Comparison of ENCODE assay signal across 8 cellular contexts in genomic region chr7:29921404-29922010, GRCh38.
DNase-seq lines count a peak whose midpoint lies in the region; TF ChIP-seq lines count a peak whose summit lies in the region.

No MANE protein-coding gene starts in this region.

- H3K9ac ChIP-seq in smooth muscle cell (ENCODE audit: low read depth) = no peak overlapping the region

- POLR2A ChIA-PET in RWPE1 (lab: Yijun Ruan, JAX; ENCODE audit: low non-redundant PET) = no interaction called here

- H3K27ac ChIP-seq in RWPE1 (no peak overlapping the region), adrenal gland (no peak overlapping the region), smooth muscle cell (ENCODE audit: low read depth) (no peak overlapping the region)

- peaks cover 24% of the 10 kb centered on the region for H4K20me1 ChIP-seq in smooth muscle cell (ENCODE audit: low read depth)

- H3K79me2 ChIP-seq in smooth muscle cell (ENCODE audit: low read depth) = no peaks in the 10 kb centered on the region

- H3K4me1 ChIP-seq in adrenal gland (replicated peaks in 1 of 2) (no peaks in the 10 kb centered on the region), smooth muscle cell (ENCODE audit: low read depth) (no peaks in the 10 kb centered on the region)

- CTCF ChIA-PET in RWPE1 (lab: Yijun Ruan, JAX) = interaction anchor here (0.5 to 2.7 kb wide), 24 partner anchors 13 to 999 kb away, joined by 3 to 11 read pairs (median 3); no protein-coding TSS in a partner anchor

- no peaks in the 10 kb centered on the region for H3K36me3 ChIP-seq in MG63
- peaks cover 0 to 17% of the 10 kb centered on the region in 2 donors for H3K36me3 ChIP-seq in adrenal gland (replicated peaks in 1 of 2)
- peaks cover 7% of the 10 kb centered on the region for H3K36me3 ChIP-seq in smooth muscle cell (ENCODE audit: low read depth)

- H3K4me3 ChIP-seq in HFF-Myc (replicated peaks; ENCODE audit: low read depth, low read length) (no peak overlapping the region), MG63 (no peak overlapping the region), adrenal gland (no peak overlapping the region), smooth muscle cell (no peak overlapping the region)

- TF ChIP-seq POLR2A in adrenal gland (IDR thresholded peaks at IDR 0.05) = no peak

- H2AFZ ChIP-seq in smooth muscle cell (ENCODE audit: low read depth) = no peak overlapping the region

- H3K9me3 ChIP-seq in MG63 (no peaks in the 10 kb centered on the region), adrenal gland (replicated peaks in 1 of 3) (no peaks in the 10 kb centered on the region), smooth muscle cell (replicated peaks; ENCODE audit: low read depth) (no peaks in the 10 kb centered on the region)

- DNase-seq in activated gamma-delta T cell treated with Interleukin-2 at 50 U/mL for 16 hours (peak; percentile 36), activated gamma-delta T cell (lab: John Stamatoyannopoulos, UW) (no peak), HFF-Myc (ENCODE audit: extremely low read depth, low read depth) (peak; percentile 49), MG63 (peak; percentile 26), RWPE1 (ENCODE audit: low spot score) (peak; percentile 65), adrenal gland (peak; percentile 25 to 73 (median 42)), hepatic stellate cell (ENCODE audit: low spot score) (peak; percentile 56), smooth muscle cell (lab: John Stamatoyannopoulos, UW; ENCODE audit: unreplicated experiment) (no peak)

- no peak overlapping the region for H3K4me2 ChIP-seq in smooth muscle cell

- intact Hi-C loops in adrenal gland (cut with DNase I) = loop anchor here (5.0 to 10.0 kb wide), 3 partner anchors 143 to 174 kb away; no protein-coding TSS in a partner anchor

- no peaks in the 10 kb centered on the region for H3F3A ChIP-seq in smooth muscle cell (ENCODE audit: low read depth)

- H3K27me3 ChIP-seq in MG63 = no peaks in the 10 kb centered on the region
- H3K27me3 ChIP-seq in adrenal gland = no peaks in the 10 kb centered on the region
- no peaks in the 10 kb centered on the region for H3K27me3 ChIP-seq in smooth muscle cell (ENCODE audit: low read depth)

- 50 to 53% (median 52%) methylated on average over 4 of the region's 4 CpGs for WGBS in adrenal gland, 4 donors
- WGBS in smooth muscle cell (ENCODE audit: low lambda C conversion rate) = 59% methylated on average over 4 of the region's 4 CpGs

- TF ChIP-seq CTCF in HFF-Myc (IDR thresholded peaks at IDR 0.05; ENCODE audit: low read depth, low read length, missing control alignments) = peak; percentile 93
- TF ChIP-seq CTCF in RWPE1 (conservative IDR thresholded peaks at IDR 0.05; ENCODE audit: low read depth) = peak; percentile 97
- peak; percentile 78 to 93 (median 90) for TF ChIP-seq CTCF in adrenal gland (IDR thresholded peaks at IDR 0.05)
- TF ChIP-seq CTCF in smooth muscle cell (IDR thresholded peaks at IDR 0.05; ENCODE audit: borderline replicate concordance, insufficient read depth, poor library complexity, severe bottlenecking) = peak; percentile 97

Comparison
In these comparisons a context has a peak if more than half of its experiments do, and no peak if none do; other contexts are left out.
1. DNase-seq: peak in activated gamma-delta T cell treated with Interleukin-2 at 50 U/mL for 16 hours (single experiment), HFF-Myc (single experiment), MG63 (single experiment), RWPE1 (single experiment), adrenal gland (7 of 7) and hepatic stellate cell (single experiment); none in activated gamma-delta T cell (single experiment) and smooth muscle cell (single experiment).
2. Peak in every context shown above with its lines, with median percentiles within 50 percentile points of each other: CTCF ChIP-seq.